18 cellular contexts compared by ENCODE assay signal in genomic region chr2:136175868-136176267, GRCh38. TPM values are rescaled to one million over a fixed set of nuclear protein-coding genes. Genes with fewer than 3 reads are reported as not detected.
A peak's percentile ranks its signal among the peaks of the same experiment; 100 is the strongest.
DNase-seq lines count a peak whose midpoint lies in the region; ATAC-seq and TF ChIP-seq lines count a peak whose summit lies in the region.
"Had no signal": no experiment of that assay in that cellular context is flagged by ENCODE, and none has a peak within 500 bp of the region (broad histone marks: within the 10 kb centered on the region; RNA-seq: fewer than 3 reads in every experiment).

No MANE protein-coding gene starts in this region.

- H3K9me3 Mint-ChIP-seq in naive B cell = peaks cover 0 to 8% (median 6%) of the 10 kb centered on the region in 7 donors
- H3K9me3 Mint-ChIP-seq in CD4-positive, alpha-beta T cell = no peaks in the 10 kb centered on the region

- H3K36me3 ChIP-seq in Karpas-422 (ENCODE audit: insufficient read depth, low read length) (no peaks in the 10 kb centered on the region), upper lobe of right lung (no peaks in the 10 kb centered on the region)
- H3K36me3 ChIP-seq: BE2C had no signal

- H3K9ac ChIP-seq in Karpas-422 (ENCODE audit: low read length) = no peak overlapping the region

- no peaks in the 10 kb centered on the region for H3K4me1 ChIP-seq in Karpas-422 (ENCODE audit: low read length)
- H3K4me1 ChIP-seq in upper lobe of right lung = no peaks in the 10 kb centered on the region
- H3K4me1 ChIP-seq: BE2C had no signal

- H3K27me3 ChIP-seq in Karpas-422 (ENCODE audit: low read length) (no peaks in the 10 kb centered on the region), upper lobe of right lung (no peaks in the 10 kb centered on the region)
- no peaks in the 10 kb centered on the region for H3K27me3 ChIP-seq in CD4-positive, alpha-beta T cell (ENCODE audit: control insufficient read depth, insufficient read depth, low read length)
- H3K27me3 ChIP-seq: BE2C had no signal

- H4K20me1 ChIP-seq in Karpas-422 (ENCODE audit: insufficient read depth, low read depth, low read length) = no peaks in the 10 kb centered on the region

- CTCF ChIA-PET in CD4-positive, alpha-beta T cell (lab: Charles Lee) = no interaction called here

- no peaks in the 10 kb centered on the region for H3K27me3 Mint-ChIP-seq in naive B cell
- H3K27me3 Mint-ChIP-seq in CD4-positive, alpha-beta T cell = no peaks in the 10 kb centered on the region
- H3K27me3 Mint-ChIP-seq: CD4-positive, alpha-beta memory T cell had no signal

- TF ChIP-seq CTCF in upper lobe of right lung (IDR thresholded peaks at IDR 0.05) = no peak
- no peak for TF ChIP-seq CTCF in CD4-positive, alpha-beta T cell (IDR thresholded peaks at IDR 0.05)

- H3K4me2 ChIP-seq in Karpas-422 (ENCODE audit: low read depth, low read length, poor library complexity, severe bottlenecking) = no peak overlapping the region

- ATAC-seq in naive B cell (ENCODE audit: low read depth in 2 of 2) = no peak
- ATAC-seq in upper lobe of right lung = peak; percentile 27
- no peak for ATAC-seq in CD4-positive, alpha-beta T cell (ENCODE audit: poor library complexity)
- no peak for ATAC-seq in HG03571 (IDR thresholded peaks at IDR 0.05; ENCODE audit: unreplicated experiment)
- ATAC-seq: GM12878, HCT116 had no signal

- H3K4me1 Mint-ChIP-seq in naive B cell = peaks cover 12 to 43% (median 34%) of the 10 kb centered on the region in 3 donors
- peaks cover 31% of the 10 kb centered on the region for H3K4me1 Mint-ChIP-seq in CD4-positive, alpha-beta T cell (ENCODE audit: low read depth)

- intact Hi-C loops in upper lobe of right lung (cut with DNase I) = loop anchor here (10.0 kb wide), 1 partner anchor 119 kb away; no protein-coding TSS in a partner anchor
- intact Hi-C loops in CD4-positive, alpha-beta T cell (cut with DNase I, micrococcal nuclease) = no loop called here

- H3K27ac ChIP-seq in Karpas-422 (ENCODE audit: low read length) (no peak overlapping the region), upper lobe of right lung (no peak overlapping the region)
- no peak overlapping the region for H3K27ac ChIP-seq in CD4-positive, alpha-beta T cell (ENCODE audit: low read depth, low read length)

- H3K9me3 ChIP-seq in Karpas-422 (ENCODE audit: low read length) = no peaks in the 10 kb centered on the region
- H3K9me3 ChIP-seq in upper lobe of right lung = no peaks in the 10 kb centered on the region
- no peaks in the 10 kb centered on the region for H3K9me3 ChIP-seq in CD4-positive, alpha-beta T cell (ENCODE audit: control insufficient read depth, low read length)
- H3K9me3 ChIP-seq: BE2C had no signal

- H3K79me2 ChIP-seq in Karpas-422 (ENCODE audit: low read length) = no peaks in the 10 kb centered on the region

- POLR2A ChIA-PET in CD4-positive, alpha-beta T cell (lab: Charles Lee) = no interaction called here

- H3K27ac Mint-ChIP-seq in naive B cell = peak overlapping the region in 4 of 6 donors; percentile 30 to 49 (median 40)
- H3K27ac Mint-ChIP-seq in CD4-positive, alpha-beta T cell = no peak overlapping the region
- H3K27ac Mint-ChIP-seq: HFFc6 had no signal

- DNase-seq in Karpas-422 = peak; percentile 36
- DNase-seq in NCI-H69 (lab: John Stamatoyannopoulos, UW) = peak; percentile 6
- DNase-seq in naive B cell = no peak
- no peak for DNase-seq in upper lobe of right lung
- DNase-seq in EL = no peak
- no peak for DNase-seq in CD4-positive, alpha-beta T cell
- DNase-seq: ACHN; BE2C; C1 segment of cervical spinal cord; CD4-positive, alpha-beta memory T cell; DMS153; GF-D8; GOT3; H7; HFFc6 had no signal

- H2AFZ ChIP-seq in Karpas-422 (ENCODE audit: low read length) = no peak overlapping the region

- peaks cover 4 to 7% of the 10 kb centered on the region in 2 donors for H3K36me3 Mint-ChIP-seq in naive B cell
- no peaks in the 10 kb centered on the region for H3K36me3 Mint-ChIP-seq in CD4-positive, alpha-beta T cell (ENCODE audit: low read depth)
- H3K36me3 Mint-ChIP-seq: CD4-positive, alpha-beta memory T cell had no signal

- H3K4me3 Mint-ChIP-seq in naive B cell = no peak overlapping the region
- no peak overlapping the region for H3K4me3 Mint-ChIP-seq in CD4-positive, alpha-beta T cell
- H3K4me3 Mint-ChIP-seq: HFFc6 had no signal

- H3K9me2 ChIP-seq in Karpas-422 (replicated peaks; ENCODE audit: insufficient read depth, low read length) = no peaks in the 10 kb centered on the region

- H3K4me3 ChIP-seq in Karpas-422 (ENCODE audit: low read length) (no peak overlapping the region), upper lobe of right lung (no peak overlapping the region)
- H3K4me3 ChIP-seq: GM12878 had no signal

RNA-seq across cellular contexts. Expression of gene CXCR4, which starts 57.9 kb away (rescaled TPM):
- total RNA-seq in Karpas-422 (2014; rRNA removed; shearing (Covaris generic); ENCODE audit: low replicate concordance) = 0.97 and 2.1 TPM in 2 replicates
- 1,000 to 10,000 TPM; 1,969 to 4,468 (median 2,782) TPM for polyA plus RNA-seq in naive B cell (ENCODE audit: low read depth in 6 of 6)
- 45.2 TPM for total RNA-seq in upper lobe of right lung
- total RNA-seq in CD4-positive, alpha-beta T cell = 1,000 to 10,000 TPM; 1,661 to 1,739 TPM
- total RNA-seq: HFFc6 had no signal

Comparison
In these comparisons a context has a peak if more than half of its experiments do, and no peak if none do; other contexts are left out.
1. DNase-seq: peak in Karpas-422 (single experiment) and NCI-H69 (single experiment); none in naive B cell (single experiment), upper lobe of right lung (single experiment), EL (single experiment) and CD4-positive, alpha-beta T cell (0 of 10).
2. RNA of gene CXCR4, which starts 57.9 kb away (total RNA-seq): 1,661 to 1,739 TPM in CD4-positive, alpha-beta T cell; 45.2 TPM in upper lobe of right lung (single experiment) and 0.97 to 2.1 TPM in Karpas-422; every median in the first group is over 10 times any median in the second.